Comparison of ENCODE assay signal across 1 cellular context in genomic region chr6:148947621-148948444, GRCh38.
TF ChIP-seq lines count a peak whose summit lies in the region.

No MANE protein-coding gene starts in this region.

TF ChIP-seq in HepG2, 621 proteins besides CTCF, POLR2A, EP300 and RAD21 (continued from another document and continues in another):
- TF ChIP-seq PAXIP1 (CRISPR knock-in tag; conservative IDR thresholded peaks at IDR 0.05), result peak; percentile 52
- no peak for TF ChIP-seq SPEN (CRISPR knock-in tag; IDR thresholded peaks at IDR 0.05; ENCODE audit: low read depth)
- no peak for TF ChIP-seq PRPF4 (IDR thresholded peaks at IDR 0.05; ENCODE audit: low read depth, low read length, poor library complexity, severe bottlenecking)
- 0 out of 2 replicates have a peak, but pooled peaks have one; percentile 61 for TF ChIP-seq KLF6 (CRISPR knock-in tag; IDR thresholded peaks at IDR 0.05)
- no peak for TF ChIP-seq ZNF879 (CRISPR knock-in tag; IDR thresholded peaks at IDR 0.05)
- TF ChIP-seq FOXA3 (CRISPR knock-in tag; IDR thresholded peaks at IDR 0.05), result peak; percentile 34; the same call in 1 of the 2 replicates
- TF ChIP-seq CHD4 (IDR thresholded peaks at IDR 0.05; ENCODE audit: borderline replicate concordance, low read length), result no peak
- TF ChIP-seq ZNF652 (CRISPR knock-in tag; IDR thresholded peaks at IDR 0.05; ENCODE audit: borderline replicate concordance, low read depth), result no peak
- no peak for TF ChIP-seq ZNF362 (CRISPR knock-in tag; IDR thresholded peaks at IDR 0.05; ENCODE audit: borderline replicate concordance)
- peak; percentile 46; the same call in 1 of the 2 replicates for TF ChIP-seq MEF2D (CRISPR knock-in tag; IDR thresholded peaks at IDR 0.05)
- TF ChIP-seq, protein P1, sequence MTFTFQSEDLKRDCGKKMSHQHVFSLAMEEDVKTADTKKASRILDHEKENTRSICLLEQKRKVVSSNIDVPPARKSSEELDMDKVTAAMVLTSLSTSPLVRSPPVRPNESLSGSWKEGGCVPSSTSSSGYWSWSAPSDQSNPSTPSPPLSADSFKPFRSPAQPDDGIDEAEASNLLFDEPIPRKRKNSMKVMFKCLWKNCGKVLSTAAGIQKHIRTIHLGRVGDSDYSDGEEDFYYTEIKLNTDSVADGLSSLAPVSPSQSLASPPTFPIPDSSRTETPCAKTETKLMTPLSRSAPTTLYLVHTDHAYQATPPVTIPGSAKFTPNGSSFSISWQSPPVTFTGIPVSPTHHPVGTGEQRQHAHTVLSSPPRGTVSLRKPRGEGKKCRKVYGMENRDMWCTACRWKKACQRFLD (CRISPR knock-in tag; IDR thresholded peaks at IDR 0.05; ENCODE audit: borderline replicate concordance), result no peak
- peak; percentile 47; the same call in 1 of the 2 replicates for TF ChIP-seq REPIN1 (CRISPR knock-in tag; IDR thresholded peaks at IDR 0.05; ENCODE audit: borderline replicate concordance, low read depth)
- peak; percentile 52 for TF ChIP-seq MED1 (CRISPR knock-in tag; IDR thresholded peaks at IDR 0.05)
- TF ChIP-seq POGZ (CRISPR knock-in tag; IDR thresholded peaks at IDR 0.05), result peak; percentile 43; the same call in 1 of the 2 replicates
- TF ChIP-seq, protein P2, sequence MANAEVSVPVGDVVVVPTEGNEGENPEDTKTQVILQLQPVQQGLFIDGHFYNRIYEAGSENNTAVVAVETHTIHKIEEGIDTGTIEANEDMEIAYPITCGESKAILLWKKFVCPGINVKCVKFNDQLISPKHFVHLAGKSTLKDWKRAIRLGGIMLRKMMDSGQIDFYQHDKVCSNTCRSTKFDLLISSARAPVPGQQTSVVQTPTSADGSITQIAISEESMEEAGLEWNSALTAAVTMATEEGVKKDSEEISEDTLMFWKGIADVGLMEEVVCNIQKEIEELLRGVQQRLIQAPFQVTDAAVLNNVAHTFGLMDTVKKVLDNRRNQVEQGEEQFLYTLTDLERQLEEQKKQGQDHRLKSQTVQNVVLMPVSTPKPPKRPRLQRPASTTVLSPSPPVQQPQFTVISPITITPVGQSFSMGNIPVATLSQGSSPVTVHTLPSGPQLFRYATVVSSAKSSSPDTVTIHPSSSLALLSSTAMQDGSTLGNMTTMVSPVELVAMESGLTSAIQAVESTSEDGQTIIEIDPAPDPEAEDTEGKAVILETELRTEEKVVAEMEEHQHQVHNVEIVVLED (CRISPR knock-in tag; IDR thresholded peaks at IDR 0.05; ENCODE audit: borderline replicate concordance), result peak; percentile 35; the same call in 1 of the 2 replicates
- peak; percentile 48; the same call in 1 of the 2 replicates for TF ChIP-seq POGK (CRISPR knock-in tag; conservative IDR thresholded peaks at IDR 0.05)
- 0 out of 2 replicates have a peak, but pooled peaks have one; percentile 42 for TF ChIP-seq MIXL1 (CRISPR knock-in tag; IDR thresholded peaks at IDR 0.05)
- no peak for TF ChIP-seq SAP130 (CRISPR knock-in tag; IDR thresholded peaks at IDR 0.05; ENCODE audit: low read depth)
- no peak for TF ChIP-seq ZFAT (CRISPR knock-in tag; conservative IDR thresholded peaks at IDR 0.05)
- TF ChIP-seq ZNF883 (CRISPR knock-in tag; IDR thresholded peaks at IDR 0.05; ENCODE audit: not compliant biosample characterization), result peak; percentile 52
- TF ChIP-seq ARID2 (CRISPR knock-in tag; IDR thresholded peaks at IDR 0.05; ENCODE audit: borderline replicate concordance), result no peak
- no peak for TF ChIP-seq ZFP36L1 (CRISPR knock-in tag; IDR thresholded peaks at IDR 0.05)
- TF ChIP-seq, protein P3, sequence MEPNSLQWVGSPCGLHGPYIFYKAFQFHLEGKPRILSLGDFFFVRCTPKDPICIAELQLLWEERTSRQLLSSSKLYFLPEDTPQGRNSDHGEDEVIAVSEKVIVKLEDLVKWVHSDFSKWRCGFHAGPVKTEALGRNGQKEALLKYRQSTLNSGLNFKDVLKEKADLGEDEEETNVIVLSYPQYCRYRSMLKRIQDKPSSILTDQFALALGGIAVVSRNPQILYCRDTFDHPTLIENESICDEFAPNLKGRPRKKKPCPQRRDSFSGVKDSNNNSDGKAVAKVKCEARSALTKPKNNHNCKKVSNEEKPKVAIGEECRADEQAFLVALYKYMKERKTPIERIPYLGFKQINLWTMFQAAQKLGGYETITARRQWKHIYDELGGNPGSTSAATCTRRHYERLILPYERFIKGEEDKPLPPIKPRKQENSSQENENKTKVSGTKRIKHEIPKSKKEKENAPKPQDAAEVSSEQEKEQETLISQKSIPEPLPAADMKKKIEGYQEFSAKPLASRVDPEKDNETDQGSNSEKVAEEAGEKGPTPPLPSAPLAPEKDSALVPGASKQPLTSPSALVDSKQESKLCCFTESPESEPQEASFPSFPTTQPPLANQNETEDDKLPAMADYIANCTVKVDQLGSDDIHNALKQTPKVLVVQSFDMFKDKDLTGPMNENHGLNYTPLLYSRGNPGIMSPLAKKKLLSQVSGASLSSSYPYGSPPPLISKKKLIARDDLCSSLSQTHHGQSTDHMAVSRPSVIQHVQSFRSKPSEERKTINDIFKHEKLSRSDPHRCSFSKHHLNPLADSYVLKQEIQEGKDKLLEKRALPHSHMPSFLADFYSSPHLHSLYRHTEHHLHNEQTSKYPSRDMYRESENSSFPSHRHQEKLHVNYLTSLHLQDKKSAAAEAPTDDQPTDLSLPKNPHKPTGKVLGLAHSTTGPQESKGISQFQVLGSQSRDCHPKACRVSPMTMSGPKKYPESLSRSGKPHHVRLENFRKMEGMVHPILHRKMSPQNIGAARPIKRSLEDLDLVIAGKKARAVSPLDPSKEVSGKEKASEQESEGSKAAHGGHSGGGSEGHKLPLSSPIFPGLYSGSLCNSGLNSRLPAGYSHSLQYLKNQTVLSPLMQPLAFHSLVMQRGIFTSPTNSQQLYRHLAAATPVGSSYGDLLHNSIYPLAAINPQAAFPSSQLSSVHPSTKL (CRISPR knock-in tag; IDR thresholded peaks at IDR 0.05), result peak; percentile 69
- 0 out of 2 replicates have a peak, but pooled peaks have one; percentile 40 for TF ChIP-seq ZNF605 (CRISPR knock-in tag; IDR thresholded peaks at IDR 0.05)
- TF ChIP-seq CBX5 (CRISPR knock-in tag; IDR thresholded peaks at IDR 0.05; ENCODE audit: borderline replicate concordance), result peak; percentile 21; the same call in 1 of the 2 replicates
- peak; percentile 24; the same call in 1 of the 2 replicates for TF ChIP-seq HNF4G (IDR thresholded peaks at IDR 0.05; ENCODE audit: borderline replicate concordance, low read depth, low read length)
- TF ChIP-seq HNF4G (CRISPR knock-in tag; IDR thresholded peaks at IDR 0.05; ENCODE audit: borderline replicate concordance, low read depth), result 0 out of 2 replicates have a peak, but pooled peaks have one; percentile 24
- no peak for TF ChIP-seq ZNF766 (CRISPR knock-in tag; IDR thresholded peaks at IDR 0.05; ENCODE audit: borderline replicate concordance)
- peak; percentile 21; the same call in 1 of the 2 replicates for TF ChIP-seq FOXO1 (CRISPR knock-in tag; IDR thresholded peaks at IDR 0.05)
- TF ChIP-seq ZNF556 (CRISPR knock-in tag; IDR thresholded peaks at IDR 0.05; ENCODE audit: borderline replicate concordance), result 0 out of 2 replicates have a peak, but pooled peaks have one; percentile 16
- no peak for TF ChIP-seq PRMT3 (CRISPR knock-in tag; IDR thresholded peaks at IDR 0.05; ENCODE audit: borderline replicate concordance, low read depth)
- peak; percentile 44; the same call in 1 of the 2 replicates for TF ChIP-seq ZNF709 (CRISPR knock-in tag; IDR thresholded peaks at IDR 0.05)
- TF ChIP-seq RARA (CRISPR knock-in tag; IDR thresholded peaks at IDR 0.05), result 0 out of 2 replicates have a peak, but pooled peaks have one; percentile 6
- TF ChIP-seq ZNF615 (CRISPR knock-in tag; IDR thresholded peaks at IDR 0.05; ENCODE audit: borderline replicate concordance), result no peak
- no peak for TF ChIP-seq SOX6 (IDR thresholded peaks at IDR 0.05)
- TF ChIP-seq SOX6 (CRISPR knock-in tag; IDR thresholded peaks at IDR 0.05), result peak; percentile 60
- no peak for TF ChIP-seq RARG (CRISPR knock-in tag; IDR thresholded peaks at IDR 0.05; ENCODE audit: low read depth)
- TF ChIP-seq, protein P4, sequence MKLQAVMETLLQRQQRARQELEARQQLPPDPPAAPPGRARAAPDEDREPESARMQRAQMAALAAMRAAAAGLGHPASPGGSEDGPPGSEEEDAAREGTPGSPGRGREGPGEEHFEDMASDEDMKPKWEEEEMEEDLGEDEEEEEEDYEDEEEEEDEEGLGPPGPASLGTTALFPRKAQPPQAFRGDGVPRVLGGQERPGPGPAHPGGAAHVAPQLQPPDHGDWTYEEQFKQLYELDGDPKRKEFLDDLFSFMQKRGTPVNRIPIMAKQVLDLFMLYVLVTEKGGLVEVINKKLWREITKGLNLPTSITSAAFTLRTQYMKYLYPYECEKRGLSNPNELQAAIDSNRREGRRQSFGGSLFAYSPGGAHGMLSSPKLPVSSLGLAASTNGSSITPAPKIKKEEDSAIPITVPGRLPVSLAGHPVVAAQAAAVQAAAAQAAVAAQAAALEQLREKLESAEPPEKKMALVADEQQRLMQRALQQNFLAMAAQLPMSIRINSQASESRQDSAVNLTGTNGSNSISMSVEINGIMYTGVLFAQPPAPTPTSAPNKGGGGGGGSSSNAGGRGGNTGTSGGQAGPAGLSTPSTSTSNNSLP (IDR thresholded peaks at IDR 0.05; ENCODE audit: low read depth, low read length), result 0 out of 2 replicates have a peak, but pooled peaks have one; percentile 46
- peak; percentile 33; the same call in 1 of the 2 replicates for TF ChIP-seq ZBTB25 (CRISPR knock-in tag; IDR thresholded peaks at IDR 0.05)
